Comparison of ENCODE assay signal across 13 cellular contexts in the genomic region with DNA sequence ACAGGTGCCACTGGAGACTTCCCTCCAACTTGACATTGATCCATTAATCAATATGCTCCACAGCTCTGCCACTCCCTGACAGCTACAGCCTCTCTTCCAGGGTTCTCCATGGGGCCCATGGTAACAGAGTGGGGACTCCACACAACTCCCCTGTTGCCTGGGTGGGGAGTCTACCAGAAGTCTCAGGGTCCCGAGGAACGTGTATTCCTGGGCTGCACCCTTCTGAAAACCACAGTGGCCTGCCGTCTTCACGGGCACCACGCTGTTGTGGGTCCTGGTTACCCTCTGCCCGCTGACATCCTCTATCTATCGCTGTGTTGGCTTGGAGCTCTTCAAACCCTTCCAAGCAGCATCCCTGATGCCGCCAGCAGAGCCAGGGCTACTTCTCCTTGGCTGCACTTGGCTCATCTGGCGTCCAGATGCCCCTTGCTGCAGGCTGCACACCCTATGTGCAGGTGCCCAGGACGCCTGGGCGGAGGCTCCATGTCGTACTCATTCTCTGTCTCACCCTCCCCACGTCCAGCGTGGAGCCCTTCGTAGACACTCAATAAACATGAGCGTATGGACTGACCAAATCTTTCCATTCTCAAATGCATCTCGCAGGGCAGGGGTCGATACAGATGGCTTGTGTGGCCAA.
"Had no signal": no experiment of that assay in that cellular context is flagged by ENCODE, and none has a peak within 500 bp of the region (broad histone marks: within the 10 kb centered on the region; RNA-seq: fewer than 3 reads in every experiment).

No MANE protein-coding gene starts in this region.

- FAIRE-seq: astrocyte, TTC549 had no signal

- H3K27ac ChIP-seq: cardiac muscle cell, colonic mucosa, upper lobe of right lung had no signal

- H3K36me3 ChIP-seq: cardiac muscle cell, colonic mucosa, upper lobe of right lung had no signal

- ATAC-seq: right cardiac atrium; stimulated activated effector memory CD8-positive, alpha-beta T cell treated with anti-CD3 and anti-CD28 coated beads, Interleukin-12 subunit alpha, Interleukin-12 subunit beta, amount 100 ng/mL, for 72 hours; T-helper 17 cell; upper lobe of right lung had no signal

- H3K4me3 ChIP-seq: cardiac muscle cell, colonic mucosa, smooth muscle cell, upper lobe of right lung had no signal

- H3K4me2 ChIP-seq: smooth muscle cell had no signal

- H3K4me1 ChIP-seq: colonic mucosa, upper lobe of right lung had no signal

- H3K27me3 ChIP-seq: cardiac muscle cell, colonic mucosa had no signal

- DNase-seq: activated B cell treated with CpG ODN at 0.5 μM for 24 hours; activated CD4-positive, alpha-beta T cell treated with anti-CD3 and anti-CD28 coated beads, Interleukin-2, amount 50 U/mL, for 1 hour; activated T-cell treated with anti-CD3 and anti-CD28 coated beads, Interleukin-2, amount 50 U/mL, for 1 hour; colonic mucosa; effector CD8-positive, alpha-beta T cell; right cardiac atrium; T-helper 17 cell; upper lobe of right lung had no signal

- H3K4me3 Mint-ChIP-seq: activated B cell treated with CpG ODN at 0.5 μM for 24 hours; stimulated activated effector memory CD8-positive, alpha-beta T cell treated with anti-CD3 and anti-CD28 coated beads, Interleukin-12 subunit alpha, Interleukin-12 subunit beta, amount 100 ng/mL, for 72 hours; T-helper 17 cell had no signal

- H3K27ac Mint-ChIP-seq: activated B cell treated with CpG ODN at 0.5 μM for 24 hours; stimulated activated effector memory CD8-positive, alpha-beta T cell treated with anti-CD3 and anti-CD28 coated beads, Interleukin-12 subunit alpha, Interleukin-12 subunit beta, amount 100 ng/mL, for 72 hours; T-helper 17 cell had no signal

- H3K9me3 ChIP-seq: colonic mucosa, upper lobe of right lung had no signal
